Comparison of ENCODE assay signal across 19 cellular contexts in the genomic region with DNA sequence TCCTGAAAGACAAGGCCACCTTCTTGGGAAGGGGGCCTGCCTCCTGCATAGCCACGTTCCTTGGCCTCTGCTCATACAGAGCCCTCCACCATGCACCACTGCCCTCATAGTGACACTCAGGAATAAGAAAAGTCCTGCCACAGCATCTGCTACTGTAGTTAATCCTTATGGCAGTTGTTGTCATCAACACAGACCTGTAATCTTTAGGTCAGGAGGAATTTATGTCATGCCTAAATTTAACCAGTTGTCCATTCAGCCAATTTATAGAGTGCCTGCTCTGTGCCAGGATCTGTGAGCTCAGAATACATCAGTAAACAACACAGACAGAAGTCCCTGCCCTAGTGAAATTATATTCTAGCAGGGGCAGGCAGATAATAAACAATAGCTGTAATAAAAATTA.
"Had no signal": no experiment of that assay in that cellular context is flagged by ENCODE, and none has a peak within 500 bp of the region (broad histone marks: within the 10 kb centered on the region; RNA-seq: fewer than 3 reads in every experiment).

No MANE protein-coding gene starts in this region.

- ATAC-seq: activated CD8-positive, alpha-beta T cell treated with anti-CD3 and anti-CD28 coated beads for 36 hours; activated naive CD4-positive, alpha-beta T cell treated with anti-CD3 and anti-CD28 coated beads, Interleukin-2, amount 50 U/mL, for 72 hours; effector memory CD8-positive, alpha-beta T cell; left colon; T-helper 17 cell had no signal

- DNase-seq: activated CD4-positive, alpha-beta T cell treated with anti-CD3 and anti-CD28 coated beads for 4 hours; activated CD8-positive, alpha-beta T cell treated with anti-CD3 and anti-CD28 coated beads for 36 hours; activated effector memory CD4-positive, alpha-beta T cell treated with anti-CD3 and anti-CD28 coated beads, Interleukin-2, amount 50 U/mL, for 16 hours; activated T-cell treated with anti-CD3 and anti-CD28 coated beads, Interleukin-2, amount 50 U/mL, for 48 hours; brain microvascular endothelial cell; cerebellar nuclear complex; effector memory CD8-positive, alpha-beta T cell; foreskin melanocyte; head of caudate nucleus; left colon; naive B cell; stimulated activated CD4-positive, alpha-beta T cell treated with anti-CD3 and anti-CD28 coated beads, Interleukin-4, amount 100 ng/mL, for 4 hours; stimulated activated CD8-positive, alpha-beta memory T cell treated with anti-CD3 and anti-CD28 coated beads, Interleukin-4, amount 100 ng/mL, for 48 hours; stimulated activated naive CD4-positive, alpha-beta T cell treated with Interleukin-2 at 50 U/mL for 16 hours; T-helper 17 cell had no signal

- H3K36me3 ChIP-seq: brain microvascular endothelial cell, neural progenitor cell, suprapubic skin had no signal

- H3K27me3 ChIP-seq: brain microvascular endothelial cell, neural progenitor cell, suprapubic skin had no signal

- H3K4me1 ChIP-seq: suprapubic skin had no signal

- H3K4me3 ChIP-seq: neural progenitor cell, skin epidermis, suprapubic skin had no signal

- H3K27ac ChIP-seq: brain microvascular endothelial cell, neural progenitor cell, skin epidermis, suprapubic skin had no signal

- H3K9me3 ChIP-seq: suprapubic skin had no signal
